ENCODE assay signal across 28 cellular contexts in the genomic region with DNA sequence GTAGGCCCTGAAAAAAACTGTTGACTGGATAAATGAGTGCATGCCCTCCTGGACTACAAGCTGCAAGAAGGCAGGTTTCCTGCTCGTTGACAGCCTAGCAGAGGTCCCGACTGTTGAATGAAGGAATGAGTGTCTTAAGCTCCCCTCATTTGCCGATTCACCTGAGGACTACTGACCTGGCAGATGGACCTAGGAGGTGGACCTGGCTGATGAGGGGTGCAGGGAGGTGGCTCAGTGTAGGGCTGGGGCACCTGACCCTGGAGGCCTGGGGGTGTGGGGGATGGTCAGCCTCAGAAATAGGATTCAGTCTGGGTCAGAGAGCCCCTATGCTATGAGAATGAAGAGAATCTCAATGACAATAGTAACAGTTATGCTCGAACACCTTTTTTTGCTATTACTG. TPM values are rescaled to one million over a fixed set of nuclear protein-coding genes. Genes with fewer than 3 reads are reported as not detected.
"Had no signal": no experiment of that assay in that cellular context is flagged by ENCODE, and none has a peak within 500 bp of the region (broad histone marks: within the 10 kb centered on the region; RNA-seq: fewer than 3 reads in every experiment).

No MANE protein-coding gene starts in this region.

- H3K36me3 Mint-ChIP-seq: memory B cell had no signal

- H3K9me3 Mint-ChIP-seq: dendritic cell treated with granulocyte-macrophage colony-stimulating factor and Interleukin-4, amounts not matched to agents 40 ng/mL and 50 ng/mL, for 4 days; effector memory CD8-positive, alpha-beta T cell; endodermal cell had no signal

- H3K4me1 Mint-ChIP-seq: endodermal cell, memory B cell had no signal

- H3K4me3 Mint-ChIP-seq: dendritic cell treated with granulocyte-macrophage colony-stimulating factor and Interleukin-4, amounts not matched to agents 40 ng/mL and 50 ng/mL, for 4 days; effector memory CD8-positive, alpha-beta T cell; endodermal cell; memory B cell had no signal

- H3K27ac Mint-ChIP-seq: dendritic cell treated with granulocyte-macrophage colony-stimulating factor and Interleukin-4, amounts not matched to agents 40 ng/mL and 50 ng/mL, for 4 days; effector memory CD8-positive, alpha-beta T cell; endodermal cell; memory B cell had no signal

- ATAC-seq: effector memory CD8-positive, alpha-beta T cell; esophagus mucosa; gastrocnemius medialis; left colon; left lobe of liver had no signal

- DNase-seq: colonic mucosa; cortex of kidney; effector CD8-positive, alpha-beta T cell; effector memory CD8-positive, alpha-beta T cell; endodermal cell; erythroblast; esophagus squamous epithelium; foreskin fibroblast; foreskin melanocyte; gastrocnemius medialis; glutamatergic neuron; head of caudate nucleus; heart right ventricle; hippocampal formation; kidney; kidney glomerular epithelial cell; left colon; left ventricle myocardium inferior; mammary epithelial cell; mesendoderm; midbrain had no signal

- H3K27me3 Mint-ChIP-seq: memory B cell had no signal

RNA-seq across cellular contexts. Expression of a gene that starts 11.6 kb away (rescaled TPM):
- total RNA-seq: cerebellum, dermis microvascular lymphatic vessel endothelial cell, mononuclear cell had no signal
